8 cellular contexts compared by ENCODE assay signal in genomic region chr3:169227911-169228310, GRCh38.
DNase-seq lines count a peak whose midpoint lies in the region; ATAC-seq, FAIRE-seq and TF ChIP-seq lines count a peak whose summit lies in the region.

No MANE protein-coding gene starts in this region.

- POLR2A ChIA-PET in HepG2 (lab: Yijun Ruan, JAX): no interaction called here

- H3K4me3 ChIP-seq in DND-41 (ENCODE audit: low read depth in 1 of 2, low read length in 2 of 2) (no peak overlapping the region), cardiac fibroblast (replicated peaks in 1 of 2; ENCODE audit: low read depth in 2 of 2, low read length in 2 of 2) (no peak overlapping the region), HepG2 (replicated peaks in 1 of 3; ENCODE audit: insufficient read depth in 1 of 3, low read depth in 2 of 3, low read length in 3 of 3) (no peak overlapping the region), right lobe of liver (no peak overlapping the region)

- TF ChIP-seq EP300 in HepG2 (IDR thresholded peaks at IDR 0.05; ENCODE audit: low read depth in 2 of 2, low read length in 2 of 2) (no peak), HepG2 (CRISPR knock-in tag; IDR thresholded peaks at IDR 0.05; ENCODE audit: borderline replicate concordance) (no peak)

- no peak for DNase-seq in DND-41
- DNase-seq in cardiac fibroblast (ENCODE audit: low read depth in 2 of 2): peak; percentile 67 to 78
- DNase-seq in DMS 273 treated with DMSO at 0.1 percent for 48 hours (lab: John Stamatoyannopoulos, UW): no peak
- DNase-seq in HepG2 (ENCODE audit: low spot score): no peak
- no peak for DNase-seq in NCI-H1417 treated with DMSO at 0.1 percent for 48 hours (lab: John Stamatoyannopoulos, UW)
- no peak for DNase-seq in right lobe of liver

- H4K20me1 ChIP-seq in DND-41 (ENCODE audit: insufficient read depth, low read length) (no peaks in the 10 kb centered on the region), HepG2 (ENCODE audit: insufficient read depth, low read length) (no peaks in the 10 kb centered on the region)

- H2AFZ ChIP-seq in DND-41 (ENCODE audit: low read depth, low read length): no peak overlapping the region
- H2AFZ ChIP-seq in HepG2 (ENCODE audit: low read length): no peak overlapping the region

- ATAC-seq in DND-41 (ENCODE audit: insufficient read depth, low read depth): peak; percentile 62
- ATAC-seq in GM21367 (IDR thresholded peaks at IDR 0.05; ENCODE audit: unreplicated experiment): peak; percentile 84
- ATAC-seq in HG03439 (IDR thresholded peaks at IDR 0.05; ENCODE audit: unreplicated experiment): peak; percentile 90
- ATAC-seq in HepG2: no peak
- no peak for ATAC-seq in right lobe of liver

- TF ChIP-seq POLR2A in HepG2 (IDR thresholded peaks at IDR 0.05; ENCODE audit: insufficient read depth in 1 of 2, low read depth in 2 of 2, low read length in 2 of 2) (no peak), right lobe of liver (IDR thresholded peaks at IDR 0.05) (no peak)

- no peaks in the 10 kb centered on the region for H3K4me1 ChIP-seq in DND-41 (ENCODE audit: insufficient read depth, low read length)
- no peaks in the 10 kb centered on the region for H3K4me1 ChIP-seq in HepG2 (ENCODE audit: insufficient read depth, low read length)
- no peaks in the 10 kb centered on the region for H3K4me1 ChIP-seq in right lobe of liver

- H3K9me3 ChIP-seq in DND-41 (ENCODE audit: insufficient read depth, low read length, severe bottlenecking) (no peaks in the 10 kb centered on the region), HepG2 (ENCODE audit: low read length) (no peaks in the 10 kb centered on the region), right lobe of liver (no peaks in the 10 kb centered on the region)

- TF ChIP-seq RAD21 in HepG2 (CRISPR knock-in tag; IDR thresholded peaks at IDR 0.05): no peak

- H3K9ac ChIP-seq in DND-41 (ENCODE audit: low read depth, low read length) (no peak overlapping the region), HepG2 (ENCODE audit: insufficient read depth, low read depth, low read length) (no peak overlapping the region)

- H3K4me2 ChIP-seq in DND-41 (ENCODE audit: insufficient read depth, low read length) (no peak overlapping the region), HepG2 (ENCODE audit: low read depth, low read length) (no peak overlapping the region)

- no peak overlapping the region for H3K27ac ChIP-seq in DND-41 (ENCODE audit: low read length)
- H3K27ac ChIP-seq in HepG2 (ENCODE audit: extremely low read length, insufficient read depth, low read length): no peak overlapping the region
- no peak overlapping the region for H3K27ac ChIP-seq in right lobe of liver

- CTCF ChIA-PET in HepG2 (lab: Yijun Ruan, JAX; ENCODE audit: low intra/inter-chr PET ratio, low total read pairs): no interaction called here

- in situ Hi-C loops in HepG2 (cut with HindIII; ENCODE audit: extremely low pct_ligation_motif_present, low pct_unique_long_range_greater_than_20kb): no loop called here

- no peaks in the 10 kb centered on the region for H3K36me3 ChIP-seq in DND-41 (ENCODE audit: insufficient read depth, low read length)
- H3K36me3 ChIP-seq in HepG2 (replicated peaks in 1 of 2; ENCODE audit: control insufficient read depth in 1 of 2, insufficient read depth in 2 of 2, low read length in 2 of 2): no peaks in the 10 kb centered on the region
- H3K36me3 ChIP-seq in right lobe of liver: no peaks in the 10 kb centered on the region

- FAIRE-seq in HepG2 (lab: Jason Lieb, UNC): no peak

- WGBS in HepG2 (ENCODE audit: low lambda C conversion rate): 25% methylated on average over 6 of the region's 6 CpGs
- WGBS in right lobe of liver (ENCODE audit: insufficient coverage, low coverage, low lambda C conversion rate, missing lambda C conversion rate): 27% methylated on average over 6 of the region's 6 CpGs

- BruUV-seq in HepG2 (replicated peaks; lab: Mats Ljungman, UMichigan): no TSS peak

- intact Hi-C loops in HepG2 (cut with micrococcal nuclease; ENCODE audit: unreplicated experiment): no loop called here
- intact Hi-C loops in right lobe of liver (cut with DNase I): no loop called here

- H3K79me2 ChIP-seq in DND-41 (ENCODE audit: insufficient read depth, low read length): no peaks in the 10 kb centered on the region
- H3K79me2 ChIP-seq in HepG2 (ENCODE audit: insufficient read depth, low read length): no peaks in the 10 kb centered on the region

- H3K27me3 ChIP-seq in DND-41 (ENCODE audit: insufficient read depth, low read length, poor library complexity) (peaks cover 9% of the 10 kb centered on the region), HepG2 (ENCODE audit: control insufficient read depth in 1 of 2, insufficient read depth in 2 of 2, low read length in 2 of 2) (no peaks in the 10 kb centered on the region), right lobe of liver (no peaks in the 10 kb centered on the region)

- TF ChIP-seq CTCF in DND-41 (IDR thresholded peaks at IDR 0.05; ENCODE audit: borderline replicate concordance, extremely low read depth, low read length, poor library complexity, severe bottlenecking): no peak
- TF ChIP-seq CTCF in cardiac fibroblast (IDR thresholded peaks at IDR 0.05; ENCODE audit: low read depth, low read length): no peak
- TF ChIP-seq CTCF in HepG2 (CRISPR knock-in tag; IDR thresholded peaks at IDR 0.05): no peak
- TF ChIP-seq CTCF in right lobe of liver (IDR thresholded peaks at IDR 0.05): no peak

TF ChIP-seq in HepG2, 621 proteins besides CTCF, POLR2A, EP300 and RAD21:
- no peak for TF ChIP-seq TBX2 (CRISPR knock-in tag; IDR thresholded peaks at IDR 0.05; ENCODE audit: borderline replicate concordance)

Comparison
In these comparisons a context has a peak if more than half of its experiments do, and no peak if none do; other contexts are left out.
1. ATAC-seq: peak in DND-41 (single experiment), GM21367 (single experiment) and HG03439 (single experiment); none in HepG2 (single experiment) and right lobe of liver (0 of 4).
2. DNase-seq: peak in cardiac fibroblast (2 of 2); none in DND-41 (single experiment), DMS 273 treated with DMSO at 0.1 percent for 48 hours (single experiment), HepG2 (single experiment), NCI-H1417 treated with DMSO at 0.1 percent for 48 hours (single experiment) and right lobe of liver (0 of 3).